In the genomic region with DNA sequence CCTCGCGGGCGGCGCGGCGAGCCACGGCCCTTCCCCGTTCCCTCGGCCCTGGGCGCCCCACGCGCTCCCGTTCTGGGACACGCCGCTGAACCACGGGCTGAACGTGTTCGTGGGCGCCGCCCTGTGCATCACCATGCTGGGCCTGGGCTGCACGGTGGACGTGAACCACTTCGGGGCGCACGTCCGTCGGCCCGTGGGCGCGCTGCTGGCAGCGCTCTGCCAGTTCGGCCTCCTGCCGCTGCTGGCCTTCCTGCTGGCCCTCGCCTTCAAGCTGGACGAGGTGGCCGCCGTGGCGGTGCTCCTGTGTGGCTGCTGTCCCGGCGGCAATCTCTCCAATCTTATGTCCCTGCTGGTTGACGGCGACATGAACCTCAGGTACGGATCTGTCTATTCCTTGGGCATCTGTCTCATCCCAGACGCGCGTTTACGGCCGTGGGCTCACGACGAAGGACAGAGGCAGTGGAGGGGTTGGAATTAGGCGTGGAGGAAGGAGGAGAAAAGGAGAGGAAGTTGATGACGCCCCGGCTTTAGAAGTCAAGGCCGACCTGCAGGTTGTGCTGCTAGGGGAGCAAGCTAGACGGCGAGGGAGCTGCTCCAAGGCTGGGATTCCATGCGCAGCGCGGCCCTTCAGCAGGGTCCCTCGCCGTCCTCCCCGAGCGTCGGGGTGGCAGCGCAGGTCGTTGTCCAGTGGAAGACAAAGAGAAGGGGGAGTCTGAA, we compare ENCODE assay signal across 8 cellular contexts. TPM values are rescaled to one million over a fixed set of nuclear protein-coding genes. Genes with fewer than 3 reads are reported as not detected.
DNase-seq lines count a peak whose midpoint lies in the region; ATAC-seq and TF ChIP-seq lines count a peak whose summit lies in the region.

No MANE protein-coding gene starts in this region.

- no peak overlapping the region for H4K5ac ChIP-seq in IMR-90 (ENCODE audit: low read depth, low read length)

- CTCF ChIA-PET in CD4-positive, alpha-beta memory T cell (lab: Charles Lee; ENCODE audit: partially characterized antibody), result no interaction called here
- CTCF ChIA-PET in IMR-90 (lab: Yijun Ruan, JAX), result no interaction called here

- POLR2A ChIA-PET in CD4-positive, alpha-beta memory T cell (lab: Charles Lee; ENCODE audit: partially characterized antibody), result no interaction called here
- POLR2A ChIA-PET in IMR-90 (lab: Charles Lee; ENCODE audit: unreplicated experiment), result no interaction called here

- no TSS peak for BruUV-seq in IMR-90 (replicated peaks; lab: Mats Ljungman, UMichigan)

- no peak overlapping the region for H2BK15ac ChIP-seq in IMR-90 (ENCODE audit: low read depth, low read length)

- ATAC-seq in IMR-90 (ENCODE audit: low read depth) (peak; percentile 32; the same call in 1 of the 2 replicates), HG03095 (IDR thresholded peaks at IDR 0.05; ENCODE audit: unreplicated experiment) (no peak), GM18907 (IDR thresholded peaks at IDR 0.05; ENCODE audit: unreplicated experiment) (no peak), sciatic nerve (no peak)
- peak in 1 of 2 donors; percentile 60 for ATAC-seq in natural killer cell treated with Interleukin-12 subunit alpha and Interleukin-12 subunit beta and Interleukin-15 and Interleukin-18, amount 100 ng/mL, for 72 hours

- intact Hi-C loops in CD4-positive, alpha-beta memory T cell (cut with micrococcal nuclease), result loop anchor here (5.0 kb wide), 1 partner anchor 142 kb away; the partner anchor contains the start of gene SLAIN2
- intact Hi-C loops in IMR-90 (cut with micrococcal nuclease) (no loop called here), sciatic nerve (cut with DNase I) (no loop called here)

- H3K9me3 ChIP-seq in CD4-positive, alpha-beta memory T cell (ENCODE audit: control insufficient read depth in 1 of 2, low read length in 2 of 2), result no peaks in the 10 kb centered on the region
- peaks cover 23% of the 10 kb centered on the region for H3K9me3 ChIP-seq in IMR-90 (ENCODE audit: control insufficient read depth, insufficient read depth, low read length)

- H3K27ac Mint-ChIP-seq in CD4-positive, alpha-beta memory T cell, result peak overlapping the region in 1 of 7 donors; percentile 40
- H3K27ac Mint-ChIP-seq in natural killer cell treated with Interleukin-12 subunit alpha and Interleukin-12 subunit beta and Interleukin-15 and Interleukin-18, amount 100 ng/mL, for 72 hours, result no peak overlapping the region

- no peak for TF ChIP-seq RAD21 in IMR-90 (IDR thresholded peaks at IDR 0.05; ENCODE audit: low read length)

- in situ Hi-C loops in IMR-90 (cut with MboI; ENCODE audit: low sequenced_read_pairs) (loop anchor here (25.0 kb wide), 1 partner anchor 97 kb away; no protein-coding TSS in a partner anchor), brain microvascular endothelial cell (cut with HindIII; ENCODE audit: low pct_ligation_motif_present, low sequenced_read_pairs) (no loop called here)

- H3K27me3 Mint-ChIP-seq in CD4-positive, alpha-beta memory T cell, result peaks cover 52% of the 10 kb centered on the region in 2 donors
- H3K27me3 Mint-ChIP-seq in natural killer cell treated with Interleukin-12 subunit alpha and Interleukin-12 subunit beta and Interleukin-15 and Interleukin-18, amount 100 ng/mL, for 72 hours, result peaks cover 49 to 74% of the 10 kb centered on the region in 2 donors

- no peak overlapping the region for H3K14ac ChIP-seq in IMR-90 (replicated peaks; ENCODE audit: low read depth, low read length)

- H2BK5ac ChIP-seq in IMR-90 (ENCODE audit: low read depth, low read length, poor library complexity, severe bottlenecking), result no peak overlapping the region

- H3K9me1 ChIP-seq in IMR-90 (ENCODE audit: insufficient read depth, low read length), result no peaks in the 10 kb centered on the region

- no peak overlapping the region for H4K8ac ChIP-seq in IMR-90 (ENCODE audit: low read depth in 2 of 2, low read length in 2 of 2)

- peak overlapping the region; percentile 66 to 89 (median 76) for H3K4me3 Mint-ChIP-seq in CD4-positive, alpha-beta memory T cell
- H3K4me3 Mint-ChIP-seq in natural killer cell treated with Interleukin-12 subunit alpha and Interleukin-12 subunit beta and Interleukin-15 and Interleukin-18, amount 100 ng/mL, for 72 hours, result peak overlapping the region; percentile 75

- no peak overlapping the region for H3K4me2 ChIP-seq in IMR-90 (ENCODE audit: low read depth, low read length)

- no peak overlapping the region for H3K4ac ChIP-seq in IMR-90 (ENCODE audit: low read depth, low read length)

- H3K4me3 ChIP-seq in CD4-positive, alpha-beta memory T cell (ENCODE audit: low read length in 2 of 2), result peak overlapping the region in 1 of 2 donors; percentile 28
- no peak overlapping the region; the same call in 1 of the 2 replicates for H3K4me3 ChIP-seq in IMR-90 (ENCODE audit: insufficient read depth, low read depth, low read length)
- peak overlapping the region; percentile 72 for H3K4me3 ChIP-seq in coronary artery
- H3K4me3 ChIP-seq in brain microvascular endothelial cell (ENCODE audit: low read depth, low read length), result no peak overlapping the region

- no peak overlapping the region for H3K27ac ChIP-seq in CD4-positive, alpha-beta memory T cell (ENCODE audit: low read depth, low read length)
- H3K27ac ChIP-seq in IMR-90 (ENCODE audit: insufficient read depth, low read length), result no peak overlapping the region
- no peak overlapping the region for H3K27ac ChIP-seq in coronary artery
- no peak overlapping the region for H3K27ac ChIP-seq in brain microvascular endothelial cell

- H2AK9ac ChIP-seq in IMR-90 (replicated peaks; ENCODE audit: low read depth, low read length, poor library complexity), result peak overlapping the region; percentile 33

- peaks cover 0 to 6% (median 0%) of the 10 kb centered on the region in 8 donors for H3K9me3 Mint-ChIP-seq in CD4-positive, alpha-beta memory T cell
- H3K9me3 Mint-ChIP-seq in natural killer cell treated with Interleukin-12 subunit alpha and Interleukin-12 subunit beta and Interleukin-15 and Interleukin-18, amount 100 ng/mL, for 72 hours, result no peaks in the 10 kb centered on the region

- no peak for TF ChIP-seq POLR2A in IMR-90 (IDR thresholded peaks at IDR 0.05; ENCODE audit: low read depth, low read length)

- H3K56ac ChIP-seq in IMR-90 (ENCODE audit: extremely low read depth, insufficient read depth, low read length), result no peak overlapping the region

- no peak for TF ChIP-seq CTCF in IMR-90 (conservative IDR thresholded peaks at IDR 0.05; ENCODE audit: low read depth, low read length)
- TF ChIP-seq CTCF in coronary artery (IDR thresholded peaks at IDR 0.05), result no peak
- no peak for TF ChIP-seq CTCF in brain microvascular endothelial cell (IDR thresholded peaks at IDR 0.05; ENCODE audit: low read depth, low read length, missing control alignments)

- dilution Hi-C loops in IMR-90 (cut with HindIII; ENCODE audit: low sequenced_read_pairs, unreplicated experiment), result no loop called here

- H4K91ac ChIP-seq in IMR-90 (ENCODE audit: insufficient read depth, low read depth, low read length), result no peak overlapping the region

- H3K79me1 ChIP-seq in IMR-90 (ENCODE audit: low read depth in 1 of 2, low read length in 2 of 2), result no peaks in the 10 kb centered on the region

- no peaks in the 10 kb centered on the region for H3K36me3 Mint-ChIP-seq in CD4-positive, alpha-beta memory T cell
- H3K36me3 Mint-ChIP-seq in natural killer cell treated with Interleukin-12 subunit alpha and Interleukin-12 subunit beta and Interleukin-15 and Interleukin-18, amount 100 ng/mL, for 72 hours, result no peaks in the 10 kb centered on the region

- H3K18ac ChIP-seq in IMR-90 (ENCODE audit: low read depth, low read length), result no peak overlapping the region

- no peak overlapping the region for H2AK5ac ChIP-seq in IMR-90 (ENCODE audit: low read depth, low read length)

- peak in 1 of 5 donors; percentile 9 for DNase-seq in CD4-positive, alpha-beta memory T cell
- no peak for DNase-seq in IMR-90
- DNase-seq in coronary artery (ENCODE audit: low spot score), result no peak
- DNase-seq in natural killer cell treated with Interleukin-12 subunit alpha and Interleukin-12 subunit beta and Interleukin-15 and Interleukin-18, amount 100 ng/mL, for 72 hours (ENCODE audit: low spot score), result no peak
- no peak for DNase-seq in brain microvascular endothelial cell
- DNase-seq in sciatic nerve (ENCODE audit: low spot score), result no peak

- no peak overlapping the region for H2BK120ac ChIP-seq in IMR-90 (ENCODE audit: low read depth, low read length)

- H2AFZ ChIP-seq in IMR-90 (replicated peaks; ENCODE audit: low read length, poor library complexity), result peak overlapping the region; percentile 81

- 7% methylated on average over 22 of the region's 66 CpGs; no CpG with 5 or more reads in 1 of the 2 experiments for WGBS in IMR-90 (ENCODE audit: extremely low coverage in 2 of 2, insufficient read length in 1 of 2), 2 experiments

- peaks cover 26% of the 10 kb centered on the region for H3K27me3 ChIP-seq in CD4-positive, alpha-beta memory T cell (ENCODE audit: insufficient read depth, low read length)
- H3K27me3 ChIP-seq in IMR-90 (ENCODE audit: control insufficient read depth, insufficient read depth, low read length), result peaks cover 65% of the 10 kb centered on the region
- H3K27me3 ChIP-seq in brain microvascular endothelial cell (replicated peaks), result peaks cover 33% of the 10 kb centered on the region

- no peak overlapping the region for H2BK20ac ChIP-seq in IMR-90 (ENCODE audit: low read depth, low read length)

- no peaks in the 10 kb centered on the region for H3K36me3 ChIP-seq in CD4-positive, alpha-beta memory T cell (ENCODE audit: insufficient read depth, low read length)
- no peaks in the 10 kb centered on the region for H3K36me3 ChIP-seq in IMR-90 (ENCODE audit: control insufficient read depth, insufficient read depth, low read length)
- no peaks in the 10 kb centered on the region for H3K36me3 ChIP-seq in brain microvascular endothelial cell (replicated peaks)

- peaks cover 12 to 13% (median 13%) of the 10 kb centered on the region in 4 donors for H3K4me1 Mint-ChIP-seq in CD4-positive, alpha-beta memory T cell
- H3K4me1 Mint-ChIP-seq in natural killer cell treated with Interleukin-12 subunit alpha and Interleukin-12 subunit beta and Interleukin-15 and Interleukin-18, amount 100 ng/mL, for 72 hours (ENCODE audit: low read depth in 2 of 2), result peaks cover 9 to 10% of the 10 kb centered on the region in 2 donors

- no peaks in the 10 kb centered on the region for H4K20me1 ChIP-seq in IMR-90 (ENCODE audit: insufficient read depth, low read length)

- H3K4me1 ChIP-seq in CD4-positive, alpha-beta memory T cell (ENCODE audit: insufficient read depth, low read length), result peaks cover 11% of the 10 kb centered on the region
- peaks cover 5% of the 10 kb centered on the region for H3K4me1 ChIP-seq in IMR-90 (ENCODE audit: control insufficient read depth, insufficient read depth, low read length)

- H3K9ac ChIP-seq in IMR-90 (ENCODE audit: low read depth, low read length), result no peak overlapping the region

- no peak overlapping the region for H3K23ac ChIP-seq in IMR-90 (ENCODE audit: low read depth, low read length)

RNA-seq across cellular contexts. Expression of gene SLC10A4, which starts 0.8 kb away (rescaled TPM):
- under 1 TPM in 1 of 2 experiments, not detected in 1; 0.17 TPM for total RNA-seq in CD4-positive, alpha-beta memory T cell
- polyA plus RNA-seq in CD4-positive, alpha-beta memory T cell, result not detected
- not detected in 2 replicates for total RNA-seq in IMR-90 (2012; rRNA removed)
- not detected in 2 replicates for polyA plus RNA-seq in IMR-90 (2012; rRNA removed)
- not detected in 2 replicates for polyA plus RNA-seq in IMR-90 (2012; cell fraction: cytosol; rRNA removed)
- polyA plus RNA-seq in IMR-90 (2012; cell fraction: nucleus; rRNA removed; ENCODE audit: low replicate concordance), result 0.25 and 0.41 TPM in 2 replicates
- total RNA-seq in natural killer cell treated with Interleukin-12 subunit alpha and Interleukin-12 subunit beta and Interleukin-15 and Interleukin-18, amount 100 ng/mL, for 72 hours, result under 1 TPM in 1 of 2 donors, not detected in 1; 0.39 TPM
- not detected for total RNA-seq in sciatic nerve

RNA-seq across cellular contexts. Expression of gene ZAR1, which starts 6.1 kb away (rescaled TPM):
- not detected for total RNA-seq in CD4-positive, alpha-beta memory T cell
- not detected for polyA plus RNA-seq in CD4-positive, alpha-beta memory T cell
- total RNA-seq in IMR-90 (2012; rRNA removed), result not detected in 2 replicates
- not detected in 2 replicates for polyA plus RNA-seq in IMR-90 (2012; rRNA removed)
- not detected in 2 replicates for polyA plus RNA-seq in IMR-90 (2012; cell fraction: cytosol; rRNA removed)
- 0.05 TPM in 1 of 2 replicates, not detected in the other for polyA plus RNA-seq in IMR-90 (2012; cell fraction: nucleus; rRNA removed; ENCODE audit: low replicate concordance)
- not detected for total RNA-seq in natural killer cell treated with Interleukin-12 subunit alpha and Interleukin-12 subunit beta and Interleukin-15 and Interleukin-18, amount 100 ng/mL, for 72 hours
- total RNA-seq in sciatic nerve, result not detected
